ENCODE assay signal across 1 cellular context in the genomic region with DNA sequence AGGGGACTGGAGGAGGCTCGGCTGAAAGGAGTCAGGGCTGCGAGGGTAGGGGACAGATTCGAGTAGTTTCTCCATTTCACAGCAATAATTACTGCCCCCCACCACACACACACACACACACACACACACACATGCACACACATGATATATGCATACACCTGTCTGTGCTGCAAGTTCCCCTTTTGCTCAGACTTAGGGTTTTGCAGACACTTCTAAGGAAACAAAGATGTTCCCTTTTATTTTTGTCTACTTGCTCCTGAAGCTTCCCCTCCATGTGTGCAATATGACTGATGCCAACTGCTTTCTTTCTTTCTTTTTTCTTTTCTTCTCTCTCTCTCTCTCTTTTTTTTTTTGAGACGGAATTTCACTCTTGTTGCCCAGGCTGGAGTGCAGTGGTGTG.
TF ChIP-seq lines count a peak whose summit lies in the region.

No MANE protein-coding gene starts in this region.

TF ChIP-seq in GM12878, 131 proteins besides CTCF, POLR2A, EP300 and RAD21 (continues in another document):
- TF ChIP-seq BMI1 (IDR thresholded peaks at IDR 0.05; ENCODE audit: borderline replicate concordance) = no peak
- TF ChIP-seq, protein P1, sequence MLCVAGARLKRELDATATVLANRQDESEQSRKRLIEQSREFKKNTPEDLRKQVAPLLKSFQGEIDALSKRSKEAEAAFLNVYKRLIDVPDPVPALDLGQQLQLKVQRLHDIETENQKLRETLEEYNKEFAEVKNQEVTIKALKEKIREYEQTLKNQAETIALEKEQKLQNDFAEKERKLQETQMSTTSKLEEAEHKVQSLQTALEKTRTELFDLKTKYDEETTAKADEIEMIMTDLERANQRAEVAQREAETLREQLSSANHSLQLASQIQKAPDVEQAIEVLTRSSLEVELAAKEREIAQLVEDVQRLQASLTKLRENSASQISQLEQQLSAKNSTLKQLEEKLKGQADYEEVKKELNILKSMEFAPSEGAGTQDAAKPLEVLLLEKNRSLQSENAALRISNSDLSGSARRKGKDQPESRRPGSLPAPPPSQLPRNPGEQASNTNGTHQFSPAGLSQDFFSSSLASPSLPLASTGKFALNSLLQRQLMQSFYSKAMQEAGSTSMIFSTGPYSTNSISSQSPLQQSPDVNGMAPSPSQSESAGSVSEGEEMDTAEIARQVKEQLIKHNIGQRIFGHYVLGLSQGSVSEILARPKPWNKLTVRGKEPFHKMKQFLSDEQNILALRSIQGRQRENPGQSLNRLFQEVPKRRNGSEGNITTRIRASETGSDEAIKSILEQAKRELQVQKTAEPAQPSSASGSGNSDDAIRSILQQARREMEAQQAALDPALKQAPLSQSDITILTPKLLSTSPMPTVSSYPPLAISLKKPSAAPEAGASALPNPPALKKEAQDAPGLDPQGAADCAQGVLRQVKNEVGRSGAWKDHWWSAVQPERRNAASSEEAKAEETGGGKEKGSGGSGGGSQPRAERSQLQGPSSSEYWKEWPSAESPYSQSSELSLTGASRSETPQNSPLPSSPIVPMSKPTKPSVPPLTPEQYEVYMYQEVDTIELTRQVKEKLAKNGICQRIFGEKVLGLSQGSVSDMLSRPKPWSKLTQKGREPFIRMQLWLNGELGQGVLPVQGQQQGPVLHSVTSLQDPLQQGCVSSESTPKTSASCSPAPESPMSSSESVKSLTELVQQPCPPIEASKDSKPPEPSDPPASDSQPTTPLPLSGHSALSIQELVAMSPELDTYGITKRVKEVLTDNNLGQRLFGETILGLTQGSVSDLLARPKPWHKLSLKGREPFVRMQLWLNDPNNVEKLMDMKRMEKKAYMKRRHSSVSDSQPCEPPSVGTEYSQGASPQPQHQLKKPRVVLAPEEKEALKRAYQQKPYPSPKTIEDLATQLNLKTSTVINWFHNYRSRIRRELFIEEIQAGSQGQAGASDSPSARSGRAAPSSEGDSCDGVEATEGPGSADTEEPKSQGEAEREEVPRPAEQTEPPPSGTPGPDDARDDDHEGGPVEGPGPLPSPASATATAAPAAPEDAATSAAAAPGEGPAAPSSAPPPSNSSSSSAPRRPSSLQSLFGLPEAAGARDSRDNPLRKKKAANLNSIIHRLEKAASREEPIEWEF (IDR thresholded peaks at IDR 0.05; ENCODE audit: insufficient replicate concordance, low read depth, low read length) = no peak
- peak; percentile 89 for TF ChIP-seq HDGF (IDR thresholded peaks at IDR 0.05)
- TF ChIP-seq IKZF2 (IDR thresholded peaks at IDR 0.05) = peak; percentile 44 to 66; a peak in 2 of 4 replicates
- no peak for TF ChIP-seq BACH1 (IDR thresholded peaks at IDR 0.05; ENCODE audit: borderline replicate concordance)
- peak; percentile 75; the same call in 1 of the 2 replicates for TF ChIP-seq NBN (IDR thresholded peaks at IDR 0.05)
- TF ChIP-seq REST (IDR thresholded peaks at IDR 0.05; ENCODE audit: low read depth, low read length) = no peak
- no peak for TF ChIP-seq PAX8 (IDR thresholded peaks at IDR 0.05)
- TF ChIP-seq CBX5 (IDR thresholded peaks at IDR 0.05; ENCODE audit: low read depth) = no peak
- TF ChIP-seq KLF5 (IDR thresholded peaks at IDR 0.05; ENCODE audit: partially characterized antibody) = no peak
- no peak for TF ChIP-seq MYB (IDR thresholded peaks at IDR 0.05; ENCODE audit: borderline replicate concordance, low read depth, low read length)
- peak; percentile 68; the same call in 1 of the 2 replicates for TF ChIP-seq MTA2 (IDR thresholded peaks at IDR 0.05; ENCODE audit: low read depth)
- TF ChIP-seq MEF2B (IDR thresholded peaks at IDR 0.05; ENCODE audit: partially characterized antibody, poor library complexity, severe bottlenecking) = peak; percentile 22
- TF ChIP-seq ZBED1 (IDR thresholded peaks at IDR 0.05; ENCODE audit: borderline replicate concordance) = no peak
- no peak for TF ChIP-seq HCFC1 (IDR thresholded peaks at IDR 0.05; ENCODE audit: low read length)
- no peak for TF ChIP-seq HDAC2 (IDR thresholded peaks at IDR 0.05)
- no peak for TF ChIP-seq ELK1 (IDR thresholded peaks at IDR 0.05; ENCODE audit: low read depth, low read length)
- no peak for TF ChIP-seq SMAD5 (IDR thresholded peaks at IDR 0.05; ENCODE audit: low read depth)
- TF ChIP-seq CREB1 (IDR thresholded peaks at IDR 0.05; ENCODE audit: low read depth) = no peak
- TF ChIP-seq CBX3 (IDR thresholded peaks at IDR 0.05; ENCODE audit: borderline replicate concordance, low read depth) = no peak
- TF ChIP-seq BCLAF1 (IDR thresholded peaks at IDR 0.05) = no peak
- no peak for TF ChIP-seq ZNF217 (IDR thresholded peaks at IDR 0.05)
- no peak for TF ChIP-seq HDAC6 (IDR thresholded peaks at IDR 0.05; ENCODE audit: unreplicated experiment)
- TF ChIP-seq CHD2 (IDR thresholded peaks at IDR 0.05; ENCODE audit: borderline replicate concordance, low read depth, low read length) = no peak
- TF ChIP-seq TCF7 (IDR thresholded peaks at IDR 0.05; ENCODE audit: borderline replicate concordance) = no peak
- no peak for TF ChIP-seq POLR2AphosphoS2 (IDR thresholded peaks at IDR 0.05; ENCODE audit: low read depth, low read length)
- TF ChIP-seq, protein P2, sequence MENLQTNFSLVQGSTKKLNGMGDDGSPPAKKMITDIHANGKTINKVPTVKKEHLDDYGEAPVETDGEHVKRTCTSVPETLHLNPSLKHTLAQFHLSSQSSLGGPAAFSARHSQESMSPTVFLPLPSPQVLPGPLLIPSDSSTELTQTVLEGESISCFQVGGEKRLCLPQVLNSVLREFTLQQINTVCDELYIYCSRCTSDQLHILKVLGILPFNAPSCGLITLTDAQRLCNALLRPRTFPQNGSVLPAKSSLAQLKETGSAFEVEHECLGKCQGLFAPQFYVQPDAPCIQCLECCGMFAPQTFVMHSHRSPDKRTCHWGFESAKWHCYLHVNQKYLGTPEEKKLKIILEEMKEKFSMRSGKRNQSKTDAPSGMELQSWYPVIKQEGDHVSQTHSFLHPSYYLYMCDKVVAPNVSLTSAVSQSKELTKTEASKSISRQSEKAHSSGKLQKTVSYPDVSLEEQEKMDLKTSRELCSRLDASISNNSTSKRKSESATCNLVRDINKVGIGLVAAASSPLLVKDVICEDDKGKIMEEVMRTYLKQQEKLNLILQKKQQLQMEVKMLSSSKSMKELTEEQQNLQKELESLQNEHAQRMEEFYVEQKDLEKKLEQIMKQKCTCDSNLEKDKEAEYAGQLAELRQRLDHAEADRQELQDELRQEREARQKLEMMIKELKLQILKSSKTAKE (IDR thresholded peaks at IDR 0.05; ENCODE audit: low read depth, poor library complexity, severe bottlenecking) = no peak
- no peak for TF ChIP-seq NFXL1 (IDR thresholded peaks at IDR 0.05; ENCODE audit: borderline replicate concordance)
- TF ChIP-seq ZNF384 (IDR thresholded peaks at IDR 0.05; ENCODE audit: borderline replicate concordance, low read depth, low read length) = no peak
- no peak for TF ChIP-seq PML (IDR thresholded peaks at IDR 0.05; ENCODE audit: low read length)
- no peak for TF ChIP-seq ZBTB40 (IDR thresholded peaks at IDR 0.05; ENCODE audit: borderline replicate concordance)
- no peak for TF ChIP-seq ZZZ3 (IDR thresholded peaks at IDR 0.05; ENCODE audit: control insufficient read depth, insufficient read length, low read depth)
- no peak for TF ChIP-seq E4F1 (IDR thresholded peaks at IDR 0.05; ENCODE audit: borderline replicate concordance, partially characterized antibody)
- no peak for TF ChIP-seq ATF7 (IDR thresholded peaks at IDR 0.05; ENCODE audit: low read depth)
- TF ChIP-seq WRNIP1 (IDR thresholded peaks at IDR 0.05; ENCODE audit: borderline replicate concordance, low read depth, low read length) = no peak
- TF ChIP-seq NR2C2 (IDR thresholded peaks at IDR 0.05; ENCODE audit: borderline replicate concordance, control insufficient read depth, insufficient read length, low read depth) = no peak
- TF ChIP-seq TAF1 (IDR thresholded peaks at IDR 0.05; ENCODE audit: borderline replicate concordance, low read depth, low read length) = no peak
- TF ChIP-seq TCF3 (IDR thresholded peaks at IDR 0.05; ENCODE audit: borderline replicate concordance, insufficient read depth, low read depth, low read length) = no peak
